Comparison of ENCODE assay signal across 1 cellular context in genomic region chr1:109931189-109931672, GRCh38.
A peak's percentile ranks its signal among the peaks of the same experiment; 100 is the strongest.
TF ChIP-seq lines count a peak whose summit lies in the region.

No MANE protein-coding gene starts in this region.

TF ChIP-seq in K562, 482 proteins besides CTCF, POLR2A, EP300 and RAD21 (continued from another document and continues in another):
- TF ChIP-seq, protein P1, sequence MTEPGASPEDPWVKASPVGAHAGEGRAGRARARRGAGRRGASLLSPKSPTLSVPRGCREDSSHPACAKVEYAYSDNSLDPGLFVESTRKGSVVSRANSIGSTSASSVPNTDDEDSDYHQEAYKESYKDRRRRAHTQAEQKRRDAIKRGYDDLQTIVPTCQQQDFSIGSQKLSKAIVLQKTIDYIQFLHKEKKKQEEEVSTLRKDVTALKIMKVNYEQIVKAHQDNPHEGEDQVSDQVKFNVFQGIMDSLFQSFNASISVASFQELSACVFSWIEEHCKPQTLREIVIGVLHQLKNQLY (CRISPR knock-in tag; conservative IDR thresholded peaks at IDR 0.05), result 0 out of 4 replicates have a peak, but pooled peaks of 1 of the 2 experiments have one; percentile 86
- TF ChIP-seq POLR2AphosphoS2 (IDR thresholded peaks at IDR 0.05; ENCODE audit: low read length) (peak; percentile 91), ZNF197 (CRISPR knock-in tag; IDR thresholded peaks at IDR 0.05; ENCODE audit: low read depth) (no peak), ARID2 (IDR thresholded peaks at IDR 0.05) (peak; percentile 62; the same call in 1 of the 2 replicates), DMBX1 (CRISPR knock-in tag; IDR thresholded peaks at IDR 0.05; ENCODE audit: borderline replicate concordance) (peak; percentile 36; the same call in 1 of the 2 replicates), NCOA6 (IDR thresholded peaks at IDR 0.05) (no peak), MAFK (IDR thresholded peaks at IDR 0.05; ENCODE audit: low read length) (no peak), ZNF347 (CRISPR knock-in tag; IDR thresholded peaks at IDR 0.05; ENCODE audit: low read depth) (no peak), RBM15 (IDR thresholded peaks at IDR 0.05; ENCODE audit: insufficient read depth, low read length) (no peak), CBFA2T2 (conservative IDR thresholded peaks at IDR 0.05) (peak; percentile 8; the same call in 1 of the 2 replicates), PHF8 (IDR thresholded peaks at IDR 0.05; ENCODE audit: borderline replicate concordance, low read length) (peak; percentile 23; the same call in 1 of the 2 replicates), ZBTB33 (CRISPR knock-in tag; IDR thresholded peaks at IDR 0.05) (0 out of 2 replicates have a peak, but pooled peaks have one; percentile 14), HCFC1 (IDR thresholded peaks at IDR 0.05; ENCODE audit: low read depth, low read length) (peak; percentile 60; the same call in 1 of the 2 replicates), SMARCC2 (IDR thresholded peaks at IDR 0.05; ENCODE audit: low read depth) (peak; percentile 95), KAT7 (CRISPR knock-in tag; IDR thresholded peaks at IDR 0.05; ENCODE audit: borderline replicate concordance) (no peak), OTX1 (CRISPR knock-in tag; IDR thresholded peaks at IDR 0.05) (peak; percentile 68; the same call in 1 of the 2 replicates), MBD2 (IDR thresholded peaks at IDR 0.05; ENCODE audit: borderline replicate concordance, low read depth) (0 out of 2 replicates have a peak, but pooled peaks have one; percentile 27), ZBTB5 (IDR thresholded peaks at IDR 0.05) (no peak), ZNF586 (CRISPR knock-in tag; conservative IDR thresholded peaks at IDR 0.05) (no peak), AFF1 (IDR thresholded peaks at IDR 0.05; ENCODE audit: low read depth in 1 of 2, partially characterized antibody in 2 of 2) (peak in 1 of 2 experiments; percentile 24), SMAD4 (CRISPR knock-in tag; conservative IDR thresholded peaks at IDR 0.05) (peak; percentile 59), CTBP1 (IDR thresholded peaks at IDR 0.05; ENCODE audit: borderline replicate concordance) (peak; percentile 65; the same call in 1 of the 2 replicates), NFIC (IDR thresholded peaks at IDR 0.05) (peak; percentile 54), TCF3 (CRISPR knock-in tag; IDR thresholded peaks at IDR 0.05) (peak; percentile 15; the same call in 1 of the 2 replicates), ETS1 (conservative IDR thresholded peaks at IDR 0.05; ENCODE audit: control insufficient read depth, low read depth, low read length) (0 out of 2 replicates have a peak, but pooled peaks have one; percentile 50), RBM34 (IDR thresholded peaks at IDR 0.05; ENCODE audit: borderline replicate concordance, insufficient read depth, low read length) (no peak), SP1 (CRISPR knock-in tag; IDR thresholded peaks at IDR 0.05) (0 out of 2 replicates have a peak, but pooled peaks have one; percentile 44), CXXC5 (CRISPR knock-in tag; IDR thresholded peaks at IDR 0.05) (peak; percentile 54), CREM (IDR thresholded peaks at IDR 0.05; ENCODE audit: low read depth) (peak; percentile 36; the same call in 1 of the 2 replicates), ZHX1 (conservative IDR thresholded peaks at IDR 0.05; ENCODE audit: low read length) (no peak)
- TF ChIP-seq, protein P2, sequence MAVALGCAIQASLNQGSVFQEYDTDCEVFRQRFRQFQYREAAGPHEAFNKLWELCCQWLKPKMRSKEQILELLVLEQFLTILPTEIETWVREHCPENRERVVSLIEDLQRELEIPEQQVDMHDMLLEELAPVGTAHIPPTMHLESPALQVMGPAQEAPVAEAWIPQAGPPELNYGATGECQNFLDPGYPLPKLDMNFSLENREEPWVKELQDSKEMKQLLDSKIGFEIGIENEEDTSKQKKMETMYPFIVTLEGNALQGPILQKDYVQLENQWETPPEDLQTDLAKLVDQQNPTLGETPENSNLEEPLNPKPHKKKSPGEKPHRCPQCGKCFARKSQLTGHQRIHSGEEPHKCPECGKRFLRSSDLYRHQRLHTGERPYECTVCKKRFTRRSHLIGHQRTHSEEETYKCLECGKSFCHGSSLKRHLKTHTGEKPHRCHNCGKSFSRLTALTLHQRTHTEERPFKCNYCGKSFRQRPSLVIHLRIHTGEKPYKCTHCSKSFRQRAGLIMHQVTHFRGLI (CRISPR knock-in tag; IDR thresholded peaks at IDR 0.05), result peak; percentile 100; the same call in 1 of the 2 replicates
- TF ChIP-seq, protein P3, sequence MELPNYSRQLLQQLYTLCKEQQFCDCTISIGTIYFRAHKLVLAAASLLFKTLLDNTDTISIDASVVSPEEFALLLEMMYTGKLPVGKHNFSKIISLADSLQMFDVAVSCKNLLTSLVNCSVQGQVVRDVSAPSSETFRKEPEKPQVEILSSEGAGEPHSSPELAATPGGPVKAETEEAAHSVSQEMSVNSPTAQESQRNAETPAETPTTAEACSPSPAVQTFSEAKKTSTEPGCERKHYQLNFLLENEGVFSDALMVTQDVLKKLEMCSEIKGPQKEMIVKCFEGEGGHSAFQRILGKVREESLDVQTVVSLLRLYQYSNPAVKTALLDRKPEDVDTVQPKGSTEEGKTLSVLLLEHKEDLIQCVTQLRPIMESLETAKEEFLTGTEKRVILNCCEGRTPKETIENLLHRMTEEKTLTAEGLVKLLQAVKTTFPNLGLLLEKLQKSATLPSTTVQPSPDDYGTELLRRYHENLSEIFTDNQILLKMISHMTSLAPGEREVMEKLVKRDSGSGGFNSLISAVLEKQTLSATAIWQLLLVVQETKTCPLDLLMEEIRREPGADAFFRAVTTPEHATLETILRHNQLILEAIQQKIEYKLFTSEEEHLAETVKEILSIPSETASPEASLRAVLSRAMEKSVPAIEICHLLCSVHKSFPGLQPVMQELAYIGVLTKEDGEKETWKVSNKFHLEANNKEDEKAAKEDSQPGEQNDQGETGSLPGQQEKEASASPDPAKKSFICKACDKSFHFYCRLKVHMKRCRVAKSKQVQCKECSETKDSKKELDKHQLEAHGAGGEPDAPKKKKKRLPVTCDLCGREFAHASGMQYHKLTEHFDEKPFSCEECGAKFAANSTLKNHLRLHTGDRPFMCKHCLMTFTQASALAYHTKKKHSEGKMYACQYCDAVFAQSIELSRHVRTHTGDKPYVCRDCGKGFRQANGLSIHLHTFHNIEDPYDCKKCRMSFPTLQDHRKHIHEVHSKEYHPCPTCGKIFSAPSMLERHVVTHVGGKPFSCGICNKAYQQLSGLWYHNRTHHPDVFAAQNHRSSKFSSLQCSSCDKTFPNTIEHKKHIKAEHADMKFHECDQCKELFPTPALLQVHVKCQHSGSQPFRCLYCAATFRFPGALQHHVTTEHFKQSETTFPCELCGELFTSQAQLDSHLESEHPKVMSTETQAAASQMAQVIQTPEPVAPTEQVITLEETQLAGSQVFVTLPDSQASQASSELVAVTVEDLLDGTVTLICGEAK (IDR thresholded peaks at IDR 0.05), result no peak
- TF ChIP-seq, protein P3 (CRISPR knock-in tag; IDR thresholded peaks at IDR 0.05), result no peak
